In the genomic region with DNA sequence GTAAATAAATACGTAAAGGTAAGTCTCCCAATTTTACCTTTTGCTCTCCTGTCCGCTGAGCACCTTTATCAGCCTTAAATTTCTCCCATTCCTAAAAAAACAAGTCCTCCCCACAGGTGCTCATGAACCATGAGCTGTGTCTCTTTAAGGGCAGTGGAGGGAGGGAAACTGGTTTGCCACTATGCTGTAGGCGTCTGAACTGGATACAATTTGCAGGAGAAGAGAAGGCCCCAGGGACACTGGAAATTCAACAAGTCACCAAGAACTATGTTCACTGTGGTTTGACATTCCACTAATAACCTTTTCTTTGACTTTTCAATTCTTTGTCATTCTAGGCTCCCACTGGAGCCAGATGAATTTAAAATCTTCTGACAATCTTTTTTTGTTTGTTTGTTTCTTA, we compare ENCODE assay signal across 23 cellular contexts.
DNase-seq lines count a peak whose midpoint lies in the region; TF ChIP-seq lines count a peak whose summit lies in the region.
"Had no signal": no experiment of that assay in that cellular context is flagged by ENCODE, and none has a peak within 500 bp of the region (broad histone marks: within the 10 kb centered on the region; RNA-seq: fewer than 3 reads in every experiment).

No MANE protein-coding gene starts in this region.

- no peak overlapping the region for H3K4me2 ChIP-seq in mammary epithelial cell (ENCODE audit: insufficient read depth, low read depth, low read length)
- peak overlapping the region; percentile 8 for H3K4me2 ChIP-seq in osteoblast (ENCODE audit: insufficient read depth, low read length)
- H3K4me2 ChIP-seq: PC-9 had no signal

- H3K9me3 Mint-ChIP-seq in MCF 10A (ENCODE audit: unreplicated experiment) (no peaks in the 10 kb centered on the region), chondrocyte (ENCODE audit: low read depth) (no peaks in the 10 kb centered on the region), type B pancreatic cell (peaks cover 4% of the 10 kb centered on the region)
- H3K9me3 Mint-ChIP-seq: stimulated activated naive CD8-positive, alpha-beta T cell treated with anti-CD3 and anti-CD28 coated beads, Interleukin-15, Interleukin-2, amounts not matched to agents 100 ng/mL and 50 ng/mL, for 24 hours; T-helper 2 cell treated with Interferon-gamma antibody and Interleukin-4, amounts not matched to agents 5 μg/mL and 100 μg/mL, for 36 hours had no signal

- peaks cover 58% of the 10 kb centered on the region for H3K79me2 ChIP-seq in mammary epithelial cell (ENCODE audit: insufficient read depth, low read length)
- H3K79me2 ChIP-seq in osteoblast (ENCODE audit: insufficient read depth, low read length): peaks cover 18% of the 10 kb centered on the region

- H3K4me1 Mint-ChIP-seq in MCF 10A (ENCODE audit: insufficient read depth, unreplicated experiment): peaks cover 22% of the 10 kb centered on the region
- H3K4me1 Mint-ChIP-seq in chondrocyte (ENCODE audit: low read depth): peaks cover 62% of the 10 kb centered on the region
- H3K4me1 Mint-ChIP-seq in type B pancreatic cell (ENCODE audit: unreplicated experiment): peaks cover 44% of the 10 kb centered on the region

- 81% methylated on average over 3 of the region's 3 CpGs for WGBS in mammary epithelial cell (ENCODE audit: low coverage, missing lambda C conversion rate)

- CTCF ChIA-PET in MCF 10A (lab: Yijun Ruan, JAX) (no interaction called here), mammary epithelial cell (lab: Charles Lee; ENCODE audit: low non-redundant PET) (no interaction called here)

- H3K27ac Mint-ChIP-seq in MCF 10A (ENCODE audit: low read depth, unreplicated experiment) (peak overlapping the region; percentile 82), chondrocyte (ENCODE audit: unreplicated experiment) (peak overlapping the region; percentile 78), type B pancreatic cell (peak overlapping the region; percentile 0)
- H3K27ac Mint-ChIP-seq: activated CD8-positive, alpha-beta memory T cell treated with anti-CD3 and anti-CD28 coated beads, Interleukin-2, amount 10 ng/mL, durations not matched to agents 7 days and 5 days; stimulated activated naive CD8-positive, alpha-beta T cell treated with anti-CD3 and anti-CD28 coated beads, Interleukin-15, Interleukin-2, amounts not matched to agents 100 ng/mL and 50 ng/mL, for 24 hours; T-helper 2 cell treated with Interferon-gamma antibody and Interleukin-4, amounts not matched to agents 5 μg/mL and 100 μg/mL, for 36 hours had no signal

- H3K36me3 Mint-ChIP-seq in MCF 10A (ENCODE audit: insufficient read depth, unreplicated experiment): peaks cover 32% of the 10 kb centered on the region
- H3K36me3 Mint-ChIP-seq in chondrocyte (ENCODE audit: low read depth): no peaks in the 10 kb centered on the region
- peaks cover 5% of the 10 kb centered on the region for H3K36me3 Mint-ChIP-seq in type B pancreatic cell
- H3K36me3 Mint-ChIP-seq: activated CD8-positive, alpha-beta memory T cell treated with anti-CD3 and anti-CD28 coated beads, Interleukin-2, amount 10 ng/mL, durations not matched to agents 7 days and 5 days had no signal

- in situ Hi-C loops in mammary epithelial cell (cut with MboI; ENCODE audit: low sequenced_read_pairs in 2 of 2): no loop called here

- TF ChIP-seq CTCF in MCF 10A (IDR thresholded peaks at IDR 0.05; ENCODE audit: unreplicated experiment) (no peak), mammary epithelial cell (conservative IDR thresholded peaks at IDR 0.05 in 1 of 2, IDR thresholded peaks at IDR 0.05 in 1 of 2; ENCODE audit: extremely low read depth in 1 of 2, insufficient read depth in 1 of 2, low read depth in 1 of 2, low read length in 2 of 2) (no peak), chondrocyte (IDR thresholded peaks at IDR 0.05) (no peak), osteoblast (IDR thresholded peaks at IDR 0.05; ENCODE audit: extremely low read depth, low read depth, low read length) (no peak), type B pancreatic cell (conservative IDR thresholded peaks at IDR 0.05) (no peak)

- H4K20me1 ChIP-seq in mammary epithelial cell (ENCODE audit: insufficient read depth, low read length) (no peaks in the 10 kb centered on the region), osteoblast (ENCODE audit: insufficient read depth, low read length) (no peaks in the 10 kb centered on the region)

- intact Hi-C loops in MCF 10A (cut with micrococcal nuclease): no loop called here
- intact Hi-C loops in mammary epithelial cell (cut with micrococcal nuclease): no loop called here

- H3K9ac ChIP-seq in mammary epithelial cell (ENCODE audit: insufficient read depth, low read length): no peak overlapping the region

- DNase-seq in MCF 10A (ENCODE audit: unreplicated experiment): no peak
- DNase-seq in mammary epithelial cell: no peak
- DNase-seq in chondrocyte (ENCODE audit: low spot score): no peak
- DNase-seq in osteoblast (ENCODE audit: insufficient read length, low spot score, missing footprints): peak; percentile 74
- no peak for DNase-seq in type B pancreatic cell (ENCODE audit: extremely low spot score, unreplicated experiment)
- no peak for DNase-seq in NCI-H2107 (lab: John Stamatoyannopoulos, UW)
- DNase-seq in GDM1 (lab: John Stamatoyannopoulos, UW): no peak
- DNase-seq in activated gamma-delta T cell (lab: John Stamatoyannopoulos, UW): no peak
- DNase-seq: activated CD4-positive, alpha-beta T cell treated with anti-CD3 and anti-CD28 coated beads for 1 hour; activated CD8-positive, alpha-beta memory T cell treated with anti-CD3 and anti-CD28 coated beads, Interleukin-2, amount 10 ng/mL, durations not matched to agents 7 days and 5 days; activated effector memory CD4-positive, alpha-beta T cell treated with Interleukin-2 at 50 U/mL for 16 hours; amygdala; hippocampal formation; KBM-7; NCI-H1092 treated with DMSO at 0.1 percent for 48 hours; NCI-H774; PC-9; retina had no signal

- no peak overlapping the region for H3K27ac ChIP-seq in mammary epithelial cell (ENCODE audit: insufficient read depth, low read depth, low read length)
- H3K27ac ChIP-seq in osteoblast (ENCODE audit: low read depth, low read length): peak overlapping the region; percentile 74
- H3K27ac ChIP-seq: 22Rv1, PC-9, SJSA1 had no signal

- H3K27me3 Mint-ChIP-seq in MCF 10A (ENCODE audit: insufficient read depth, unreplicated experiment): no peaks in the 10 kb centered on the region
- no peaks in the 10 kb centered on the region for H3K27me3 Mint-ChIP-seq in chondrocyte (ENCODE audit: low read depth)
- H3K27me3 Mint-ChIP-seq in type B pancreatic cell: no peaks in the 10 kb centered on the region
- H3K27me3 Mint-ChIP-seq: stimulated activated naive CD8-positive, alpha-beta T cell treated with anti-CD3 and anti-CD28 coated beads, Interleukin-15, Interleukin-2, amounts not matched to agents 100 ng/mL and 50 ng/mL, for 24 hours had no signal

- no peak overlapping the region for H3K4me3 Mint-ChIP-seq in MCF 10A (ENCODE audit: unreplicated experiment)
- H3K4me3 Mint-ChIP-seq in chondrocyte (ENCODE audit: unreplicated experiment): no peak overlapping the region
- H3K4me3 Mint-ChIP-seq in type B pancreatic cell: no peak overlapping the region
- H3K4me3 Mint-ChIP-seq: activated CD8-positive, alpha-beta memory T cell treated with anti-CD3 and anti-CD28 coated beads, Interleukin-2, amount 10 ng/mL, durations not matched to agents 7 days and 5 days; stimulated activated naive CD8-positive, alpha-beta T cell treated with anti-CD3 and anti-CD28 coated beads, Interleukin-15, Interleukin-2, amounts not matched to agents 100 ng/mL and 50 ng/mL, for 24 hours; T-helper 2 cell treated with Interferon-gamma antibody and Interleukin-4, amounts not matched to agents 5 μg/mL and 100 μg/mL, for 36 hours had no signal

- no TSS peak for BruUV-seq in MCF 10A (replicated peaks; lab: Mats Ljungman, UMichigan)
- no TSS peak for BruUV-seq in mammary epithelial cell (replicated peaks; lab: Mats Ljungman, UMichigan)

- H3K36me3 ChIP-seq in mammary epithelial cell (ENCODE audit: insufficient read depth, low read length): no peaks in the 10 kb centered on the region
- no peaks in the 10 kb centered on the region for H3K36me3 ChIP-seq in osteoblast (ENCODE audit: insufficient read depth, low read length)
- H3K36me3 ChIP-seq: SJSA1 had no signal

- H2AFZ ChIP-seq in mammary epithelial cell (ENCODE audit: low read depth, low read length): no peak overlapping the region
- no peak overlapping the region for H2AFZ ChIP-seq in osteoblast (ENCODE audit: low read length)
- H2AFZ ChIP-seq: PC-9 had no signal

- H3K4me1 ChIP-seq in mammary epithelial cell (ENCODE audit: insufficient read depth, low read length) (no peaks in the 10 kb centered on the region), osteoblast (ENCODE audit: insufficient read depth, low read length) (peaks cover 33% of the 10 kb centered on the region)

- H3K4me3 ChIP-seq in mammary epithelial cell (replicated peaks in 1 of 3; ENCODE audit: insufficient read depth in 1 of 3, low read depth in 2 of 3, low read length in 3 of 3) (no peak overlapping the region), osteoblast (ENCODE audit: insufficient read depth, low read length) (no peak overlapping the region)
- H3K4me3 ChIP-seq: GM12878, PC-9, SJSA1 had no signal

- dilution Hi-C loops in mammary epithelial cell (cut with HindIII; ENCODE audit: low sequenced_read_pairs): no loop called here

- no peaks in the 10 kb centered on the region for H3K9me3 ChIP-seq in mammary epithelial cell (replicated peaks; ENCODE audit: insufficient read depth, low read length)
- no peaks in the 10 kb centered on the region for H3K9me3 ChIP-seq in osteoblast (ENCODE audit: low read depth, low read length)
- H3K9me3 ChIP-seq: SJSA1 had no signal

- H3K27me3 ChIP-seq in mammary epithelial cell (ENCODE audit: insufficient read depth, low read length): no peaks in the 10 kb centered on the region
- H3K27me3 ChIP-seq in osteoblast (ENCODE audit: insufficient read depth, low read length): no peaks in the 10 kb centered on the region
- H3K27me3 ChIP-seq: SJSA1 had no signal

- POLR2A ChIA-PET in MCF 10A (lab: Yijun Ruan, JAX): interaction anchor here (0.7 to 2.2 kb wide), 4 partner anchors 10 to 70 kb away, joined by 3 to 7 read pairs (median 4); no protein-coding TSS in a partner anchor

Comparison
In these comparisons a context has a peak if more than half of its experiments do, and no peak if none do; other contexts are left out.
1. H3K27ac Mint-ChIP-seq: peak in every context shown above with its lines; median percentile 82 in MCF 10A; 78 in chondrocyte; 0 in type B pancreatic cell.